In genomic region chr19:2266183-2266993, GRCh38 we compare ENCODE assay signal across 6 cellular contexts. TPM values are rescaled to one million over a fixed set of nuclear protein-coding genes. Genes with fewer than 3 reads are reported as not detected.
DNase-seq lines count a peak whose midpoint lies in the region; ATAC-seq, FAIRE-seq and TF ChIP-seq lines count a peak whose summit lies in the region.

No MANE protein-coding gene starts in this region.

- peak overlapping the region; percentile 80 for H2AFZ ChIP-seq in osteoblast (ENCODE audit: low read length)

- H3K36me3 ChIP-seq in bronchial epithelial cell (ENCODE audit: control insufficient read depth, insufficient read depth, low read length): no peaks in the 10 kb centered on the region
- H3K36me3 ChIP-seq in osteoblast (ENCODE audit: insufficient read depth, low read length): peaks cover 2% of the 10 kb centered on the region

- H3K4me3 ChIP-seq in bronchial epithelial cell (ENCODE audit: low read depth, low read length) (no peak overlapping the region), osteoblast (ENCODE audit: insufficient read depth, low read length) (no peak overlapping the region)

- peak; percentile 64 for FAIRE-seq in bronchial epithelial cell (lab: Jason Lieb, UNC)

- no peak overlapping the region for H3K27ac ChIP-seq in osteoblast (ENCODE audit: low read depth, low read length)

- H3K4me1 ChIP-seq in osteoblast (ENCODE audit: insufficient read depth, low read length): peaks cover 14% of the 10 kb centered on the region

- DNase-seq in COLO668 (lab: John Stamatoyannopoulos, UW; ENCODE audit: unreplicated experiment) (peak; percentile 70), M059J (ENCODE audit: low read depth) (peak; percentile 68), bronchial epithelial cell (ENCODE audit: low read depth) (peak; percentile 53), osteoblast (ENCODE audit: insufficient read length, low spot score, missing footprints) (peak; percentile 97), NCI-H187 treated with DMSO at 0.1 percent for 48 hours (lab: John Stamatoyannopoulos, UW) (no peak)

- H3K79me2 ChIP-seq in osteoblast (ENCODE audit: insufficient read depth, low read length): peaks cover 24% of the 10 kb centered on the region

- H4K20me1 ChIP-seq in osteoblast (ENCODE audit: insufficient read depth, low read length): peaks cover 12% of the 10 kb centered on the region

- H3K27me3 ChIP-seq in bronchial epithelial cell (ENCODE audit: control insufficient read depth, insufficient read depth, low read length) (no peaks in the 10 kb centered on the region), osteoblast (ENCODE audit: insufficient read depth, low read length) (no peaks in the 10 kb centered on the region)

- peak overlapping the region; percentile 25 for H3K4me2 ChIP-seq in osteoblast (ENCODE audit: insufficient read depth, low read length)

- TF ChIP-seq CTCF in bronchial epithelial cell (IDR thresholded peaks at IDR 0.05; ENCODE audit: insufficient read depth, low read length, severe bottlenecking) (no peak), osteoblast (IDR thresholded peaks at IDR 0.05; ENCODE audit: extremely low read depth, low read depth, low read length) (no peak)

- no peak for ATAC-seq in HG03039 (IDR thresholded peaks at IDR 0.05; ENCODE audit: unreplicated experiment)

- H3K9me3 ChIP-seq in osteoblast (ENCODE audit: low read depth, low read length): no peaks in the 10 kb centered on the region

RNA-seq across cellular contexts. Expression of gene JSRP1, which starts 10.2 kb away (rescaled TPM):
- not detected in 2 replicates for total RNA-seq in M059J (2014; rRNA removed; shearing (Covaris generic))
- total RNA-seq in bronchial epithelial cell (not detected in 2 replicates), osteoblast (0.72 TPM in 1 of 2 replicates, not detected in the other)

RNA-seq across cellular contexts. Expression of gene PEAK3, which starts 15.6 kb away (rescaled TPM):
- not detected in 2 replicates for total RNA-seq in M059J (2014; rRNA removed; shearing (Covaris generic))
- total RNA-seq in bronchial epithelial cell (not detected in 2 replicates), osteoblast (under 0.01 TPM in 1 of 2 replicates, not detected in the other)

RNA-seq across cellular contexts. Expression of gene AMH, which starts 17.3 kb away (rescaled TPM):
- total RNA-seq in M059J (2014; rRNA removed; shearing (Covaris generic)): 1.5 and 2.9 TPM in 2 replicates
- total RNA-seq in bronchial epithelial cell (0.26 and 0.38 TPM in 2 replicates), osteoblast (under 0.01 and 0.29 TPM in 2 replicates)

RNA-seq across cellular contexts. Expression of gene SF3A2, which starts 29.8 kb away (rescaled TPM):
- 36.9 and 44.0 TPM in 2 replicates for total RNA-seq in M059J (2014; rRNA removed; shearing (Covaris generic))
- total RNA-seq in bronchial epithelial cell: 24.2 and 25.1 TPM in 2 replicates
- 27.1 and 27.9 TPM in 2 replicates for total RNA-seq in osteoblast

RNA-seq across cellular contexts. Expression of gene PLEKHJ1, which starts 30.3 kb away (rescaled TPM):
- total RNA-seq in M059J (2014; rRNA removed; shearing (Covaris generic)): 75.4 and 79.5 TPM in 2 replicates
- total RNA-seq in bronchial epithelial cell: 49.3 and 59.8 TPM in 2 replicates
- 32.1 and 43.4 TPM in 2 replicates for total RNA-seq in osteoblast
